Comparison of ENCODE assay signal across 1 cellular context in the genomic region with DNA sequence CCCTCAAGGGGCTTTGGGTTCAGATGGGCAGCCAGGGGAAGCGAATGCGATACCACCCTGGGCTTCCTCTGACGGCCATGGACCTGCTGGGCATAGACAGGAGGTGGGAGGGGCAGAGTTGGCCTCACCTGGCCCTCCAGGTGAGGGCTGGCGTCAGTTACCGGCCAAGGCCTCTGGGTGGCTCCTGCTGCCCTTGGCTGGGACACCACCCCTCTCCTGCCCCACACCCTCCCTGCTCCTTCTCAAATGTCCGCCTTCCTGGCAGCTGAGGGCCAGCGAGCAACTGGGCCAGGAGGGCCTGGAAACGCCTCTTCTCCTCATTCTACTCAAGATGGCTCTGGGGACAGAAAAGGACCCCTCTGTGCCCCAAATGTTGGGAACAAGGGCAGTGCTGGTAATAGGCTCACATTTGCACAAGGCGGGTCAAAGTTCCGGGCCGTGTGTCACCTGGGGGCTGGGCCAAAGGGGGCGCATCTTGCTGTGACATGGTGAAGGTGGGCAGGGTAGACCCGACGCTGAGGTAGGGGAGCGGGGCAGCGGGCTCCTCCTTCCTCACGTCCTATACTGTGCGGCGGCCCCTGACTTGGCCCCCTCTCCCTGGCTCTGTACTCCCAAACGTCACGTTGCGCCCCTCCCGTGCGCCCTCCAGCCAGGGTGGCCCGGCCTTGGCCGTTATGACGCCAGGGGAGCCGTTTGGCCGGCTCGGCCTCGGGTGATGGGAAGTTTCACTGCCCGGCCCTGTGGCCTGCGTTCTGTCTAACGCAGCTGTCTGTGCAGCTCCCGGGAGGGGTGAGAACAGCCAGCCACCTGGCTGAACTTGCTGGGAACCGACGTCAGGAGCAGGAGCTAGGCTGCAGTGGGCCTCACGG.
TF ChIP-seq lines count a peak whose summit lies in the region.

No MANE protein-coding gene starts in this region.

TF ChIP-seq in HepG2, 621 proteins besides CTCF, POLR2A, EP300 and RAD21 (continues in another document):
- TF ChIP-seq, protein P1, sequence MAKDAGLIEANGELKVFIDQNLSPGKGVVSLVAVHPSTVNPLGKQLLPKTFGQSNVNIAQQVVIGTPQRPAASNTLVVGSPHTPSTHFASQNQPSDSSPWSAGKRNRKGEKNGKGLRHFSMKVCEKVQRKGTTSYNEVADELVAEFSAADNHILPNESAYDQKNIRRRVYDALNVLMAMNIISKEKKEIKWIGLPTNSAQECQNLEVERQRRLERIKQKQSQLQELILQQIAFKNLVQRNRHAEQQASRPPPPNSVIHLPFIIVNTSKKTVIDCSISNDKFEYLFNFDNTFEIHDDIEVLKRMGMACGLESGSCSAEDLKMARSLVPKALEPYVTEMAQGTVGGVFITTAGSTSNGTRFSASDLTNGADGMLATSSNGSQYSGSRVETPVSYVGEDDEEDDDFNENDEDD (CRISPR knock-in tag; IDR thresholded peaks at IDR 0.05; ENCODE audit: borderline replicate concordance): no peak
- TF ChIP-seq MEIS1 (CRISPR knock-in tag; IDR thresholded peaks at IDR 0.05; ENCODE audit: borderline replicate concordance): no peak
- TF ChIP-seq NRL (CRISPR knock-in tag; IDR thresholded peaks at IDR 0.05; ENCODE audit: borderline replicate concordance): 0 out of 2 replicates have a peak, but pooled peaks have one; percentile 45
- TF ChIP-seq ZNF430 (CRISPR knock-in tag; IDR thresholded peaks at IDR 0.05): 0 out of 2 replicates have a peak, but pooled peaks have one; percentile 27
- no peak for TF ChIP-seq ZNF282 (IDR thresholded peaks at IDR 0.05; ENCODE audit: partially characterized antibody)
- no peak for TF ChIP-seq GTF2F1 (IDR thresholded peaks at IDR 0.05; ENCODE audit: low read length)
- TF ChIP-seq XBP1 (CRISPR knock-in tag; IDR thresholded peaks at IDR 0.05): no peak
- TF ChIP-seq, protein P2, sequence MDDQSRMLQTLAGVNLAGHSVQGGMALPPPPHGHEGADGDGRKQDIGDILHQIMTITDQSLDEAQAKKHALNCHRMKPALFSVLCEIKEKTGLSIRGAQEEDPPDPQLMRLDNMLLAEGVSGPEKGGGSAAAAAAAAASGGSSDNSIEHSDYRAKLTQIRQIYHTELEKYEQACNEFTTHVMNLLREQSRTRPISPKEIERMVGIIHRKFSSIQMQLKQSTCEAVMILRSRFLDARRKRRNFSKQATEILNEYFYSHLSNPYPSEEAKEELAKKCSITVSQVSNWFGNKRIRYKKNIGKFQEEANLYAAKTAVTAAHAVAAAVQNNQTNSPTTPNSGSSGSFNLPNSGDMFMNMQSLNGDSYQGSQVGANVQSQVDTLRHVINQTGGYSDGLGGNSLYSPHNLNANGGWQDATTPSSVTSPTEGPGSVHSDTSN (CRISPR knock-in tag; IDR thresholded peaks at IDR 0.05; ENCODE audit: borderline replicate concordance): no peak
- TF ChIP-seq SMC3 (IDR thresholded peaks at IDR 0.05; ENCODE audit: low read length): peak; percentile 23; the same call in 1 of the 2 replicates
- TF ChIP-seq STAG1 (CRISPR knock-in tag; IDR thresholded peaks at IDR 0.05): peak; percentile 88
- TF ChIP-seq, protein P3, sequence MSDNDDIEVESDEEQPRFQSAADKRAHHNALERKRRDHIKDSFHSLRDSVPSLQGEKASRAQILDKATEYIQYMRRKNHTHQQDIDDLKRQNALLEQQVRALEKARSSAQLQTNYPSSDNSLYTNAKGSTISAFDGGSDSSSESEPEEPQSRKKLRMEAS (IDR thresholded peaks at IDR 0.05): no peak; the same call in 1 of the 2 replicates
- peak; percentile 19; the same call in 1 of the 2 replicates for TF ChIP-seq SPEN (CRISPR knock-in tag; IDR thresholded peaks at IDR 0.05; ENCODE audit: low read depth)
- TF ChIP-seq, protein P4, sequence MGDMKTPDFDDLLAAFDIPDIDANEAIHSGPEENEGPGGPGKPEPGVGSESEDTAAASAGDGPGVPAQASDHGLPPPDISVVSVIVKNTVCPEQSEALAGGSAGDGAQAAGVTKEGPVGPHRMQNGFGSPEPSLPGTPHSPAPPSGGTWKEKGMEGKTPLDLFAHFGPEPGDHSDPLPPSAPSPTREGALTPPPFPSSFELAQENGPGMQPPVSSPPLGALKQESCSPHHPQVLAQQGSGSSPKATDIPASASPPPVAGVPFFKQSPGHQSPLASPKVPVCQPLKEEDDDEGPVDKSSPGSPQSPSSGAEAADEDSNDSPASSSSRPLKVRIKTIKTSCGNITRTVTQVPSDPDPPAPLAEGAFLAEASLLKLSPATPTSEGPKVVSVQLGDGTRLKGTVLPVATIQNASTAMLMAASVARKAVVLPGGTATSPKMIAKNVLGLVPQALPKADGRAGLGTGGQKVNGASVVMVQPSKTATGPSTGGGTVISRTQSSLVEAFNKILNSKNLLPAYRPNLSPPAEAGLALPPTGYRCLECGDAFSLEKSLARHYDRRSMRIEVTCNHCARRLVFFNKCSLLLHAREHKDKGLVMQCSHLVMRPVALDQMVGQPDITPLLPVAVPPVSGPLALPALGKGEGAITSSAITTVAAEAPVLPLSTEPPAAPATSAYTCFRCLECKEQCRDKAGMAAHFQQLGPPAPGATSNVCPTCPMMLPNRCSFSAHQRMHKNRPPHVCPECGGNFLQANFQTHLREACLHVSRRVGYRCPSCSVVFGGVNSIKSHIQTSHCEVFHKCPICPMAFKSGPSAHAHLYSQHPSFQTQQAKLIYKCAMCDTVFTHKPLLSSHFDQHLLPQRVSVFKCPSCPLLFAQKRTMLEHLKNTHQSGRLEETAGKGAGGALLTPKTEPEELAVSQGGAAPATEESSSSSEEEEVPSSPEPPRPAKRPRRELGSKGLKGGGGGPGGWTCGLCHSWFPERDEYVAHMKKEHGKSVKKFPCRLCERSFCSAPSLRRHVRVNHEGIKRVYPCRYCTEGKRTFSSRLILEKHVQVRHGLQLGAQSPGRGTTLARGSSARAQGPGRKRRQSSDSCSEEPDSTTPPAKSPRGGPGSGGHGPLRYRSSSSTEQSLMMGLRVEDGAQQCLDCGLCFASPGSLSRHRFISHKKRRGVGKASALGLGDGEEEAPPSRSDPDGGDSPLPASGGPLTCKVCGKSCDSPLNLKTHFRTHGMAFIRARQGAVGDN (CRISPR knock-in tag; IDR thresholded peaks at IDR 0.05): peak; percentile 79
- TF ChIP-seq, protein P5, sequence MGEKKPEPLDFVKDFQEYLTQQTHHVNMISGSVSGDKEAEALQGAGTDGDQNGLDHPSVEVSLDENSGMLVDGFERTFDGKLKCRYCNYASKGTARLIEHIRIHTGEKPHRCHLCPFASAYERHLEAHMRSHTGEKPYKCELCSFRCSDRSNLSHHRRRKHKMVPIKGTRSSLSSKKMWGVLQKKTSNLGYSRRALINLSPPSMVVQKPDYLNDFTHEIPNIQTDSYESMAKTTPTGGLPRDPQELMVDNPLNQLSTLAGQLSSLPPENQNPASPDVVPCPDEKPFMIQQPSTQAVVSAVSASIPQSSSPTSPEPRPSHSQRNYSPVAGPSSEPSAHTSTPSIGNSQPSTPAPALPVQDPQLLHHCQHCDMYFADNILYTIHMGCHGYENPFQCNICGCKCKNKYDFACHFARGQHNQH (CRISPR knock-in tag; IDR thresholded peaks at IDR 0.05): peak; percentile 24; the same call in 1 of the 2 replicates
- TF ChIP-seq, protein P6, sequence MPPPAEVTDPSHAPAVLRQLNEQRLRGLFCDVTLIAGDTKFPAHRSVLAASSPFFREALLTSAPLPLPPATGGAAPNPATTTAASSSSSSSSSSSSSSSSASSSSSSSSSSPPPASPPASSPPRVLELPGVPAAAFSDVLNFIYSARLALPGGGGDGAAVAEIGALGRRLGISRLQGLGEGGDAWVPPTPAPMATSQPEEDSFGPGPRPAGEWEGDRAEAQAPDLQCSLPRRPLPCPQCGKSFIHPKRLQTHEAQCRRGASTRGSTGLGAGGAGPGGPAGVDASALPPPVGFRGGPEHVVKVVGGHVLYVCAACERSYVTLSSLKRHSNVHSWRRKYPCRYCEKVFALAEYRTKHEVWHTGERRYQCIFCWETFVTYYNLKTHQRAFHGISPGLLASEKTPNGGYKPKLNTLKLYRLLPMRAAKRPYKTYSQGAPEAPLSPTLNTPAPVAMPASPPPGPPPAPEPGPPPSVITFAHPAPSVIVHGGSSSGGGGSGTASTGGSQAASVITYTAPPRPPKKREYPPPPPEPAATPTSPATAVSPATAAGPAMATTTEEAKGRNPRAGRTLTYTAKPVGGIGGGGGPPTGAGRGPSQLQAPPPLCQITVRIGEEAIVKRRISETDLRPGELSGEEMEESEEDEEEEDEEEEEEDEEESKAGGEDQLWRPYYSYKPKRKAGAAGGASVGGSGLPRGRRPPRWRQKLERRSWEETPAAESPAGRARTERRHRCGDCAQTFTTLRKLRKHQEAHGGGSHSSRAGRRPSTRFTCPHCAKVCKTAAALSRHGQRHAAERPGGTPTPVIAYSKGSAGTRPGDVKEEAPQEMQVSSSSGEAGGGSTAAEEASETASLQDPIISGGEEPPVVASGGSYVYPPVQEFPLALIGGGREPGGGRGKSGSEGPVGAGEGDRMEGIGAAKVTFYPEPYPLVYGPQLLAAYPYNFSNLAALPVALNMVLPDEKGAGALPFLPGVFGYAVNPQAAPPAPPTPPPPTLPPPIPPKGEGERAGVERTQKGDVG (CRISPR knock-in tag; IDR thresholded peaks at IDR 0.05; ENCODE audit: borderline replicate concordance): peak; percentile 81; the same call in 1 of the 2 replicates
- TF ChIP-seq AGO1 (IDR thresholded peaks at IDR 0.05; ENCODE audit: low read depth, low read length, poor library complexity, severe bottlenecking): peak; percentile 33
- TF ChIP-seq, protein P7, sequence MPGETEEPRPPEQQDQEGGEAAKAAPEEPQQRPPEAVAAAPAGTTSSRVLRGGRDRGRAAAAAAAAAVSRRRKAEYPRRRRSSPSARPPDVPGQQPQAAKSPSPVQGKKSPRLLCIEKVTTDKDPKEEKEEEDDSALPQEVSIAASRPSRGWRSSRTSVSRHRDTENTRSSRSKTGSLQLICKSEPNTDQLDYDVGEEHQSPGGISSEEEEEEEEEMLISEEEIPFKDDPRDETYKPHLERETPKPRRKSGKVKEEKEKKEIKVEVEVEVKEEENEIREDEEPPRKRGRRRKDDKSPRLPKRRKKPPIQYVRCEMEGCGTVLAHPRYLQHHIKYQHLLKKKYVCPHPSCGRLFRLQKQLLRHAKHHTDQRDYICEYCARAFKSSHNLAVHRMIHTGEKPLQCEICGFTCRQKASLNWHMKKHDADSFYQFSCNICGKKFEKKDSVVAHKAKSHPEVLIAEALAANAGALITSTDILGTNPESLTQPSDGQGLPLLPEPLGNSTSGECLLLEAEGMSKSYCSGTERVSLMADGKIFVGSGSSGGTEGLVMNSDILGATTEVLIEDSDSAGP (CRISPR knock-in tag; IDR thresholded peaks at IDR 0.05; ENCODE audit: borderline replicate concordance): peak; percentile 56; the same call in 1 of the 2 replicates
- peak; percentile 21 for TF ChIP-seq SRSF1 (optimal IDR thresholded peaks at IDR 0.05; ENCODE audit: low read depth, low read length)
- 0 out of 2 replicates have a peak, but pooled peaks have one; percentile 30 for TF ChIP-seq KDM4B (CRISPR knock-in tag; IDR thresholded peaks at IDR 0.05)
- TF ChIP-seq, protein P8, sequence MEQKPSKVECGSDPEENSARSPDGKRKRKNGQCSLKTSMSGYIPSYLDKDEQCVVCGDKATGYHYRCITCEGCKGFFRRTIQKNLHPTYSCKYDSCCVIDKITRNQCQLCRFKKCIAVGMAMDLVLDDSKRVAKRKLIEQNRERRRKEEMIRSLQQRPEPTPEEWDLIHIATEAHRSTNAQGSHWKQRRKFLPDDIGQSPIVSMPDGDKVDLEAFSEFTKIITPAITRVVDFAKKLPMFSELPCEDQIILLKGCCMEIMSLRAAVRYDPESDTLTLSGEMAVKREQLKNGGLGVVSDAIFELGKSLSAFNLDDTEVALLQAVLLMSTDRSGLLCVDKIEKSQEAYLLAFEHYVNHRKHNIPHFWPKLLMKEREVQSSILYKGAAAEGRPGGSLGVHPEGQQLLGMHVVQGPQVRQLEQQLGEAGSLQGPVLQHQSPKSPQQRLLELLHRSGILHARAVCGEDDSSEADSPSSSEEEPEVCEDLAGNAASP (CRISPR knock-in tag; IDR thresholded peaks at IDR 0.05; ENCODE audit: borderline replicate concordance): peak; percentile 52; the same call in 1 of the 2 replicates
- TF ChIP-seq, protein P9, sequence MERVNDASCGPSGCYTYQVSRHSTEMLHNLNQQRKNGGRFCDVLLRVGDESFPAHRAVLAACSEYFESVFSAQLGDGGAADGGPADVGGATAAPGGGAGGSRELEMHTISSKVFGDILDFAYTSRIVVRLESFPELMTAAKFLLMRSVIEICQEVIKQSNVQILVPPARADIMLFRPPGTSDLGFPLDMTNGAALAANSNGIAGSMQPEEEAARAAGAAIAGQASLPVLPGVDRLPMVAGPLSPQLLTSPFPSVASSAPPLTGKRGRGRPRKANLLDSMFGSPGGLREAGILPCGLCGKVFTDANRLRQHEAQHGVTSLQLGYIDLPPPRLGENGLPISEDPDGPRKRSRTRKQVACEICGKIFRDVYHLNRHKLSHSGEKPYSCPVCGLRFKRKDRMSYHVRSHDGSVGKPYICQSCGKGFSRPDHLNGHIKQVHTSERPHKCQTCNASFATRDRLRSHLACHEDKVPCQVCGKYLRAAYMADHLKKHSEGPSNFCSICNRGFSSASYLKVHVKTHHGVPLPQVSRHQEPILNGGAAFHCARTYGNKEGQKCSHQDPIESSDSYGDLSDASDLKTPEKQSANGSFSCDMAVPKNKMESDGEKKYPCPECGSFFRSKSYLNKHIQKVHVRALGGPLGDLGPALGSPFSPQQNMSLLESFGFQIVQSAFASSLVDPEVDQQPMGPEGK (CRISPR knock-in tag; IDR thresholded peaks at IDR 0.05): peak; percentile 12; the same call in 1 of the 2 replicates
- TF ChIP-seq, protein P10, sequence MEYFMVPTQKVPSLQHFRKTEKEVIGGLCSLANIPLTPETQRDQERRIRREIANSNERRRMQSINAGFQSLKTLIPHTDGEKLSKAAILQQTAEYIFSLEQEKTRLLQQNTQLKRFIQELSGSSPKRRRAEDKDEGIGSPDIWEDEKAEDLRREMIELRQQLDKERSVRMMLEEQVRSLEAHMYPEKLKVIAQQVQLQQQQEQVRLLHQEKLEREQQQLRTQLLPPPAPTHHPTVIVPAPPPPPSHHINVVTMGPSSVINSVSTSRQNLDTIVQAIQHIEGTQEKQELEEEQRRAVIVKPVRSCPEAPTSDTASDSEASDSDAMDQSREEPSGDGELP (IDR thresholded peaks at IDR 0.05; ENCODE audit: borderline replicate concordance, low read depth): no peak; the same call in 1 of the 2 replicates
- TF ChIP-seq DNMT1 (CRISPR knock-in tag; IDR thresholded peaks at IDR 0.05): no peak
- TF ChIP-seq, protein P11, sequence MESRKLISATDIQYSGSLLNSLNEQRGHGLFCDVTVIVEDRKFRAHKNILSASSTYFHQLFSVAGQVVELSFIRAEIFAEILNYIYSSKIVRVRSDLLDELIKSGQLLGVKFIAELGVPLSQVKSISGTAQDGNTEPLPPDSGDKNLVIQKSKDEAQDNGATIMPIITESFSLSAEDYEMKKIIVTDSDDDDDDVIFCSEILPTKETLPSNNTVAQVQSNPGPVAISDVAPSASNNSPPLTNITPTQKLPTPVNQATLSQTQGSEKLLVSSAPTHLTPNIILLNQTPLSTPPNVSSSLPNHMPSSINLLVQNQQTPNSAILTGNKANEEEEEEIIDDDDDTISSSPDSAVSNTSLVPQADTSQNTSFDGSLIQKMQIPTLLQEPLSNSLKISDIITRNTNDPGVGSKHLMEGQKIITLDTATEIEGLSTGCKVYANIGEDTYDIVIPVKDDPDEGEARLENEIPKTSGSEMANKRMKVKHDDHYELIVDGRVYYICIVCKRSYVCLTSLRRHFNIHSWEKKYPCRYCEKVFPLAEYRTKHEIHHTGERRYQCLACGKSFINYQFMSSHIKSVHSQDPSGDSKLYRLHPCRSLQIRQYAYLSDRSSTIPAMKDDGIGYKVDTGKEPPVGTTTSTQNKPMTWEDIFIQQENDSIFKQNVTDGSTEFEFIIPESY (CRISPR knock-in tag; IDR thresholded peaks at IDR 0.05): peak; percentile 43; the same call in 1 of the 2 replicates
